Comparison of ENCODE assay signal across 9 cellular contexts in the genomic region with DNA sequence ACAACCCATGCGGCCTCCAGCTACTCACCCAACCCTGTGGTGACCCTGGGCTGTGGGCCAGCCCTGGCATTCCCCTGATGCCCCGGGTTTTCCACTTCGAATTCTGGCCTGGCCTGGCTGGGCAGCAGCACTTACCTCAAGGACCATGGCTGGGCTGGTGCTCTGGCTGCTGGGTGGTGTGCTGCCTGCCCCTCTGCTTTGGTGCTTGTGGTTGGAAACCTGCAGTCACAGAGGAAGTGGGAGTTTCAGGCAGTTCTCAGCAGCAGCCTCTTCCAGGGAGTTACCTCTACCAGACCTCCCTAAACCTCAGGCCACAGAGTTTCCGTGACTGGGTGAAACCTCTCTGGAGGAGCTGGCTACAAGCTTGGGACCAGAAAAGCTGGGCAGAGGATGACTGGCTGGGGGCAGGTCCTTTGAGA. TPM values are rescaled to one million over a fixed set of nuclear protein-coding genes. Genes with fewer than 3 reads are reported as not detected.
DNase-seq lines count a peak whose midpoint lies in the region; ATAC-seq and TF ChIP-seq lines count a peak whose summit lies in the region.
"Had no signal": no experiment of that assay in that cellular context is flagged by ENCODE, and none has a peak within 500 bp of the region (broad histone marks: within the 10 kb centered on the region; RNA-seq: fewer than 3 reads in every experiment).

CXCR3 (minus strand) TSS at position 209 of the 419 bp plus-strand sequence; CDS start at position 147, 62 bp downstream.

- peaks cover 51% of the 10 kb centered on the region for H3K4me1 Mint-ChIP-seq in T-helper 2 cell treated with Interferon-gamma antibody and Interleukin-4, amounts not matched to agents 5 μg/mL and 100 μg/mL, for 36 hours (ENCODE audit: low read depth)

- H3K27ac Mint-ChIP-seq in T-helper 2 cell treated with Interferon-gamma antibody and Interleukin-4, amounts not matched to agents 5 μg/mL and 100 μg/mL, for 36 hours = peak within 1 kb of the TSS; percentile 87

- DNase-seq in T-helper 2 cell treated with Interferon-gamma antibody and Interleukin-4, amounts not matched to agents 5 μg/mL and 100 μg/mL, for 36 hours (ENCODE audit: low spot score) = peak; percentile 80
- peak; percentile 66 to 81 (median 75) for DNase-seq in adrenal gland
- DNase-seq in stimulated activated CD4-positive, alpha-beta T cell treated with anti-CD3 and anti-CD28 coated beads, TNF-alpha, amount 100 ng/mL, for 24 hours (ENCODE audit: low read depth in 3 of 3) = peak; percentile 42 to 74 (median 52)
- DNase-seq in middle frontal gyrus (ENCODE audit: extremely low spot score, low spot score) = no peak
- no peak for DNase-seq in dedifferentiated amniotic fluid mesenchymal stem cell (ENCODE audit: extremely low spot score)
- no peak for DNase-seq in breast epithelium (ENCODE audit: low spot score in 2 of 2)

- H3K36me3 ChIP-seq in adrenal gland (replicated peaks in 1 of 2) (peaks cover 0 to 11% of the 10 kb centered on the region in 2 donors), breast epithelium (no peaks in the 10 kb centered on the region)

- intact Hi-C loops in adrenal gland (cut with DNase I) = no loop called here
- intact Hi-C loops in breast epithelium (cut with DNase I; ENCODE audit: low total_unique reads) = no loop called here

- H3K4me3 ChIP-seq in adrenal gland (no peak within 1 kb of the TSS), breast epithelium (no peak within 1 kb of the TSS)

- no peaks in the 10 kb centered on the region for H3K9me3 Mint-ChIP-seq in T-helper 2 cell treated with Interferon-gamma antibody and Interleukin-4, amounts not matched to agents 5 μg/mL and 100 μg/mL, for 36 hours

- H3K27me3 Mint-ChIP-seq in T-helper 2 cell treated with Interferon-gamma antibody and Interleukin-4, amounts not matched to agents 5 μg/mL and 100 μg/mL, for 36 hours (ENCODE audit: low read depth) = no peaks in the 10 kb centered on the region

- H3K4me3 Mint-ChIP-seq in T-helper 2 cell treated with Interferon-gamma antibody and Interleukin-4, amounts not matched to agents 5 μg/mL and 100 μg/mL, for 36 hours = peak within 1 kb of the TSS; percentile 90

- H3K36me3 Mint-ChIP-seq in T-helper 2 cell treated with Interferon-gamma antibody and Interleukin-4, amounts not matched to agents 5 μg/mL and 100 μg/mL, for 36 hours (ENCODE audit: low read depth) = peaks cover 26% of the 10 kb centered on the region

- H3K4me1 ChIP-seq in adrenal gland (replicated peaks in 1 of 2) (peaks cover 0 to 4% of the 10 kb centered on the region in 2 donors), breast epithelium (no peaks in the 10 kb centered on the region)

- H3K27ac ChIP-seq in adrenal gland = peak within 1 kb of the TSS in 1 of 5 donors; percentile 34
- no peak within 1 kb of the TSS for H3K27ac ChIP-seq in breast epithelium

- peak; percentile 70 for ATAC-seq in GM18873 (IDR thresholded peaks at IDR 0.05; ENCODE audit: low FRiP score, unreplicated experiment)
- peak; percentile 58 for ATAC-seq in HG03095 (IDR thresholded peaks at IDR 0.05; ENCODE audit: unreplicated experiment)

- TF ChIP-seq CTCF in adrenal gland (IDR thresholded peaks at IDR 0.05) = no peak
- TF ChIP-seq CTCF in breast epithelium (IDR thresholded peaks at IDR 0.05) = no peak

- WGBS in adrenal gland, 4 donors = 43 to 61% (median 50%) methylated on average over 2 to 4 of the region's 4 CpGs

- H3K9me3 ChIP-seq in adrenal gland (replicated peaks in 1 of 3) = no peaks in the 10 kb centered on the region
- no peaks in the 10 kb centered on the region for H3K9me3 ChIP-seq in breast epithelium

- no peak for TF ChIP-seq POLR2A in adrenal gland (IDR thresholded peaks at IDR 0.05)
- TF ChIP-seq POLR2A in breast epithelium (IDR thresholded peaks at IDR 0.05) = no peak

- peaks cover 5% of the 10 kb centered on the region for H3K27me3 ChIP-seq in adrenal gland
- peaks cover 0 to 35% of the 10 kb centered on the region in 2 donors for H3K27me3 ChIP-seq in breast epithelium

RNA-seq across cellular contexts. Expression of gene CXCR3, which starts in this region (rescaled TPM):
- under 1 TPM in 5 of 8 donors, not detected in 3; 0.27 to 0.79 (median 0.39) TPM for total RNA-seq in adrenal gland
- 1 to 10 TPM in 2 of 3 donors, under 1 TPM in 1; 0.20 to 1.6 (median 1.1) TPM for polyA plus RNA-seq in adrenal gland
- total RNA-seq in breast epithelium = not detected
- total RNA-seq: LHCN-M2 had no signal

Comparison
In these comparisons a context has a peak if more than half of its experiments do, and no peak if none do; other contexts are left out.
1. DNase-seq: peak in T-helper 2 cell treated with Interferon-gamma antibody and Interleukin-4, amounts not matched to agents 5 μg/mL and 100 μg/mL, for 36 hours (single experiment), adrenal gland (7 of 7) and stimulated activated CD4-positive, alpha-beta T cell treated with anti-CD3 and anti-CD28 coated beads, TNF-alpha, amount 100 ng/mL, for 24 hours (3 of 3); none in middle frontal gyrus (single experiment), dedifferentiated amniotic fluid mesenchymal stem cell (single experiment) and breast epithelium (0 of 2).